In genomic region chr22:17501679-17502285, GRCh38 we compare ENCODE assay signal across 1 cellular context.
TF ChIP-seq lines count a peak whose summit lies in the region.

No MANE protein-coding gene starts in this region.

TF ChIP-seq in GM12878, 131 proteins besides CTCF, POLR2A, EP300 and RAD21 (continued from another document):
- TF ChIP-seq ZNF687 (IDR thresholded peaks at IDR 0.05), result no peak
- TF ChIP-seq PRDM15 (CRISPR knock-in tag; IDR thresholded peaks at IDR 0.05), result no peak
- TF ChIP-seq GABPA (IDR thresholded peaks at IDR 0.05; ENCODE audit: low read depth), result no peak
- TF ChIP-seq TCF7 (IDR thresholded peaks at IDR 0.05; ENCODE audit: borderline replicate concordance), result no peak
- TF ChIP-seq RCOR1 (conservative IDR thresholded peaks at IDR 0.05; ENCODE audit: low read depth, low read length), result no peak
- TF ChIP-seq SMC3 (IDR thresholded peaks at IDR 0.05; ENCODE audit: borderline replicate concordance, low read length), result peak; percentile 96
- TF ChIP-seq HSF1 (IDR thresholded peaks at IDR 0.05; ENCODE audit: low read depth, low read length), result no peak
- TF ChIP-seq NFXL1 (IDR thresholded peaks at IDR 0.05; ENCODE audit: borderline replicate concordance), result no peak
- 0 out of 2 replicates have a peak, but pooled peaks have one; percentile 8 for TF ChIP-seq ZNF24 (IDR thresholded peaks at IDR 0.05)
